8 cellular contexts compared by ENCODE assay signal in genomic region chr9:112819635-112820496, GRCh38.
DNase-seq lines count a peak whose midpoint lies in the region; ATAC-seq and FAIRE-seq lines count a peak whose summit lies in the region.

No MANE protein-coding gene starts in this region.

- peaks cover 4% of the 10 kb centered on the region for H3K4me1 Mint-ChIP-seq in activated CD8-positive, alpha-beta T cell treated with anti-CD3 and anti-CD28 coated beads, Interleukin-2, amount 10 ng/mL, durations not matched to agents 7 days and 5 days (ENCODE audit: low read depth)

- CTCF ChIA-PET in activated CD8-positive, alpha-beta T cell treated with anti-CD3 and anti-CD28 coated beads, Interleukin-2, amount 10 ng/mL, durations not matched to agents 7 days and 5 days (lab: Charles Lee): interaction anchor here (0.8 to 1.6 kb wide), 9 partner anchors 9 to 1222 kb away, joined by 3 to 5 read pairs (median 3); partner anchors contain the start of gene INIP

- H3K4me1 ChIP-seq in small intestine (ENCODE audit: control insufficient read depth in 2 of 2, insufficient read depth in 1 of 2, low read depth in 1 of 2, low read length in 1 of 2): no peaks in the 10 kb centered on the region

- H3K4me3 Mint-ChIP-seq in activated CD8-positive, alpha-beta T cell treated with anti-CD3 and anti-CD28 coated beads, Interleukin-2, amount 10 ng/mL, durations not matched to agents 7 days and 5 days: no peak overlapping the region

- H3K36me3 Mint-ChIP-seq in activated CD8-positive, alpha-beta T cell treated with anti-CD3 and anti-CD28 coated beads, Interleukin-2, amount 10 ng/mL, durations not matched to agents 7 days and 5 days (ENCODE audit: low read depth): peaks cover 4% of the 10 kb centered on the region

- DNase-seq in NCI-H187 treated with DMSO at 0.1 percent for 48 hours (lab: John Stamatoyannopoulos, UW) (peak; percentile 10), NCI-H187 (lab: John Stamatoyannopoulos, UW) (no peak), H7 (peak; percentile 56), NCI-H2081 (lab: John Stamatoyannopoulos, UW) (peak; percentile 18 to 57), left ventricle myocardium superior (peak; percentile 67), small intestine (peak; percentile 73)
- peak; percentile 24 for DNase-seq in activated CD8-positive, alpha-beta T cell treated with anti-CD3 and anti-CD28 coated beads, Interleukin-2, amount 10 ng/mL, durations not matched to agents 7 days and 5 days
- DNase-seq in stimulated activated CD4-positive, alpha-beta T cell treated with anti-CD3 and anti-CD28 coated beads, Interleukin-2, amount 100 ng/mL, for 24 hours: no peak

- no peak overlapping the region for H3K27ac Mint-ChIP-seq in activated CD8-positive, alpha-beta T cell treated with anti-CD3 and anti-CD28 coated beads, Interleukin-2, amount 10 ng/mL, durations not matched to agents 7 days and 5 days

- no peaks in the 10 kb centered on the region for H3K9me3 ChIP-seq in small intestine (ENCODE audit: control insufficient read depth, low read depth)

- H3K27ac ChIP-seq in small intestine (ENCODE audit: low read depth in 1 of 2, low read length in 1 of 2): no peak overlapping the region

- no peak for FAIRE-seq in small intestine (lab: Jason Lieb, UNC)

- no peaks in the 10 kb centered on the region for H3K27me3 Mint-ChIP-seq in activated CD8-positive, alpha-beta T cell treated with anti-CD3 and anti-CD28 coated beads, Interleukin-2, amount 10 ng/mL, durations not matched to agents 7 days and 5 days (ENCODE audit: low read depth)

- peaks cover 1% of the 10 kb centered on the region; the same call in 1 of the 2 replicates for H3K36me3 ChIP-seq in H7 (replicated peaks; ENCODE audit: control insufficient read depth, insufficient read depth, low read length)
- H3K36me3 ChIP-seq in small intestine (ENCODE audit: control insufficient read depth in 2 of 2, insufficient read depth in 2 of 2, low read length in 2 of 2): no peaks in the 10 kb centered on the region

- 46 to 69% (median 52%) methylated on average over 7 of the region's 7 CpGs for WGBS in small intestine, 3 donors

- POLR2A ChIA-PET in activated CD8-positive, alpha-beta T cell treated with anti-CD3 and anti-CD28 coated beads, Interleukin-2, amount 10 ng/mL, durations not matched to agents 7 days and 5 days (lab: Charles Lee): no interaction called here

- H3K27me3 ChIP-seq in H7 (ENCODE audit: control insufficient read depth, insufficient read depth, low read length): no peaks in the 10 kb centered on the region
- H3K27me3 ChIP-seq in small intestine (ENCODE audit: control insufficient read depth in 2 of 2, insufficient read depth in 2 of 2, low read length in 2 of 2): no peaks in the 10 kb centered on the region

- ATAC-seq in activated CD8-positive, alpha-beta T cell treated with anti-CD3 and anti-CD28 coated beads, Interleukin-2, amount 10 ng/mL, durations not matched to agents 7 days and 5 days: no peak
- ATAC-seq in left ventricle myocardium superior: peak; percentile 99

- no peaks in the 10 kb centered on the region for H3K9me3 Mint-ChIP-seq in activated CD8-positive, alpha-beta T cell treated with anti-CD3 and anti-CD28 coated beads, Interleukin-2, amount 10 ng/mL, durations not matched to agents 7 days and 5 days (ENCODE audit: insufficient read depth)

- intact Hi-C loops in left ventricle myocardium superior (cut with micrococcal nuclease): no loop called here

- H3K4me3 ChIP-seq in H7 (ENCODE audit: insufficient read depth, low read depth, low read length): no peak overlapping the region
- no peak overlapping the region for H3K4me3 ChIP-seq in small intestine (ENCODE audit: low read depth in 1 of 2, low read length in 2 of 2)

Comparison
In these comparisons a context has a peak if more than half of its experiments do, and no peak if none do; other contexts are left out.
1. DNase-seq: peak in NCI-H187 treated with DMSO at 0.1 percent for 48 hours (single experiment), H7 (single experiment), NCI-H2081 (2 of 2), activated CD8-positive, alpha-beta T cell treated with anti-CD3 and anti-CD28 coated beads, Interleukin-2, amount 10 ng/mL, durations not matched to agents 7 days and 5 days (single experiment), left ventricle myocardium superior (single experiment) and small intestine (single experiment); none in NCI-H187 (0 of 2) and stimulated activated CD4-positive, alpha-beta T cell treated with anti-CD3 and anti-CD28 coated beads, Interleukin-2, amount 100 ng/mL, for 24 hours (0 of 2).